ENCODE assay signal across 14 cellular contexts in genomic region chr6:65450451-65450850, GRCh38.
"Had no signal": no experiment of that assay in that cellular context is flagged by ENCODE, and none has a peak within 500 bp of the region (broad histone marks: within the 10 kb centered on the region; RNA-seq: fewer than 3 reads in every experiment).

No MANE protein-coding gene starts in this region.

- H3K4me3 Mint-ChIP-seq: activated naive CD4-positive, alpha-beta T cell treated with anti-CD3 and anti-CD28 coated beads, Interleukin-2, amount 10 ng/mL, durations not matched to agents 7 days and 5 days; memory B cell; natural killer cell; stimulated activated memory B cell treated with anti-CD40 and anti-IgM and Interleukin-4, amounts not matched to agents 10 μg/mL and 1 μg/mL and 100 μg/mL, for 72 hours had no signal

- H3K4me1 ChIP-seq: gastroesophageal sphincter, left lung, thyroid gland had no signal

- H3K36me3 Mint-ChIP-seq: activated naive CD4-positive, alpha-beta T cell treated with anti-CD3 and anti-CD28 coated beads, Interleukin-2, amount 10 ng/mL, durations not matched to agents 7 days and 5 days; memory B cell; stimulated activated memory B cell treated with anti-CD40 and anti-IgM and Interleukin-4, amounts not matched to agents 10 μg/mL and 1 μg/mL and 100 μg/mL, for 72 hours had no signal

- H3K36me3 ChIP-seq: gastroesophageal sphincter, left lung, thyroid gland had no signal

- H3K27me3 Mint-ChIP-seq: activated naive CD4-positive, alpha-beta T cell treated with anti-CD3 and anti-CD28 coated beads, Interleukin-2, amount 10 ng/mL, durations not matched to agents 7 days and 5 days; memory B cell; stimulated activated memory B cell treated with anti-CD40 and anti-IgM and Interleukin-4, amounts not matched to agents 10 μg/mL and 1 μg/mL and 100 μg/mL, for 72 hours had no signal

- H3K4me3 ChIP-seq: gastroesophageal sphincter, left lung, thyroid gland had no signal

- ATAC-seq: gastroesophageal sphincter; left lung; natural killer cell; stimulated activated memory B cell treated with anti-CD40 and anti-IgM and Interleukin-4, amounts not matched to agents 10 μg/mL and 1 μg/mL and 100 μg/mL, for 72 hours had no signal

- H3K27me3 ChIP-seq: gastroesophageal sphincter, left lung, thyroid gland had no signal

- H3K27ac Mint-ChIP-seq: activated naive CD4-positive, alpha-beta T cell treated with anti-CD3 and anti-CD28 coated beads, Interleukin-2, amount 10 ng/mL, durations not matched to agents 7 days and 5 days; activated T-helper 2 cell treated with anti-CD3 and anti-CD28 coated beads, Interferon-gamma antibody, Interleukin-2, Interleukin-4, amounts not matched to agents 10 μg/mL and 5 μg/mL and 100 μg/mL, durations not matched to agents 14 hours and 24 hours and 36 hours; memory B cell; natural killer cell; stimulated activated memory B cell treated with anti-CD40 and anti-IgM and Interleukin-4, amounts not matched to agents 10 μg/mL and 1 μg/mL and 100 μg/mL, for 72 hours had no signal

- H3K27ac ChIP-seq: gastroesophageal sphincter, left lung, thyroid gland had no signal

- H3K4me1 Mint-ChIP-seq: activated naive CD4-positive, alpha-beta T cell treated with anti-CD3 and anti-CD28 coated beads, Interleukin-2, amount 10 ng/mL, durations not matched to agents 7 days and 5 days; memory B cell; natural killer cell; stimulated activated memory B cell treated with anti-CD40 and anti-IgM and Interleukin-4, amounts not matched to agents 10 μg/mL and 1 μg/mL and 100 μg/mL, for 72 hours had no signal

- DNase-seq: activated CD4-positive, alpha-beta T cell treated with anti-CD3 and anti-CD28 coated beads, Interleukin-2, amount 50 U/mL, for 4 hours; activated CD4-positive, CD25-positive, alpha-beta regulatory T cell treated with anti-CD3 and anti-CD28 coated beads, Interleukin-2, amount 50 U/mL, for 72 hours; activated naive CD4-positive, alpha-beta T cell treated with anti-CD3 and anti-CD28 coated beads, Interleukin-2, amount 10 ng/mL, durations not matched to agents 7 days and 5 days; activated T-cell treated with anti-CD3 and anti-CD28 coated beads, Interleukin-2, amount 50 U/mL, for 1 hour; dermis blood vessel endothelial cell; left lung; natural killer cell; nucleus accumbens; posterior cingulate gyrus; thyroid gland had no signal

- H3K9me3 ChIP-seq: gastroesophageal sphincter, left lung, thyroid gland had no signal
